ENCODE assay signal across 18 cellular contexts in the genomic region with DNA sequence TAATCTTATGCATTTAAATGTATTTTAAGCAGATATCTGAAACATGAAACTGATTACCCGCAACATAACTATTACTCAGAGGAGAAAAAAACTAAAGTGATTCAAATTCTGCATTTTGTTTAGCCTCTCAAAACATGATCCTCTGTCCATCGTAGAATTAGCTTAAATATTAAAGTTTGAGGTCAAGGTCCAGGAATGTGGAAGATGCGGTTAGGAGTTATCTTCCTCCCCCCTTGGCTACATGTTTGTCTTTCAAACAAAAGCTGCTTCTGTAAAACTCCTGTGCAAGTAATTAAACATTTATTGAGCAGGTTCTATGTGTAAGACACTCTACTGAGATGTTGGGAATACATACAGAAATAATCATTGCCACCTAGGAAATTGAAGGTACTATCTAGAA.
"Had no signal": no experiment of that assay in that cellular context is flagged by ENCODE, and none has a peak within 500 bp of the region (broad histone marks: within the 10 kb centered on the region; RNA-seq: fewer than 3 reads in every experiment).

No MANE protein-coding gene starts in this region.

- DNase-seq: IMR-90, Karpas-422, KG1, MG63, NCI-H1092 treated with DMSO at 0.1 percent for 48 hours, NCI-H1436, NCI-H187, NCI-H2029, NCI-H2081 treated with DMSO at 0.1 percent for 48 hours, NCI-H2171, NCI-H226, NCI-H446, NCI-H510A, NCI-H524 treated with DMSO at 0.1 percent for 48 hours, NCI-H69, NCI-H774, SHP77 had no signal

- H3K4me3 ChIP-seq: MG63 had no signal

- H3K36me3 ChIP-seq: MG63 had no signal

- H3K27me3 ChIP-seq: MG63 had no signal

- H3K27ac ChIP-seq: RWPE1 had no signal

- H3K9me3 ChIP-seq: MG63 had no signal
